Comparison of ENCODE assay signal across 36 cellular contexts in the genomic region with DNA sequence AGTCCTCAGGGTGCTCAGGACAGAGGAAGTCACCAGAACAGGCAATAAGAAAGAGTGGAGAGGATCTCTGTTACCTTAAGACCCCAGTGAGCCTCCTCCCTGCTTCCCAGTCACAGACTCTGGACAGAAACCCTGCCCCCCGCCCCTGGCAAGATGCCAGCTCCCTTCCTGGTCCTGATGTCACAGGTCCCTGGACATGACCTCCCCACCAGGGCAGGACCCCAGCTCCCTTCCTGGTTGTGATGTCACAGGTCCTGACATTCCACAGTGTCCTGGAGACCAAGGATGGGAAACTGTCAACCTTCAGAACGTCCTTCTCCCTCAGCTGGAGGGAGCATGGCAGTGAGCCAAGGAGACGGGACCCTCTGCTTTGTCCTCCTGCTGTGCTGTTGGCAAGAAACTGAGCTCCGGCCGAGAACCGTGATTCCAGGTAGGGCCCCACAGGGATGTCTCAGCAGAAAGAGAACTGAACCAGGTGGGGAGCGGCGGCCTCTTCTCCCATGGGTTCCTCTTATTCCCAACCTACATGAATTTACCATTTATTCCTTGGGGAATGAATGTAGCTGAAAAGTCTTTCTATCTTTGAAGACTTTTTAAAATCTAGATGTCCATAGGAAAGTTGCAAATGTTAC. TPM values are rescaled to one million over a fixed set of nuclear protein-coding genes. Genes with fewer than 3 reads are reported as not detected.
"Had no signal": no experiment of that assay in that cellular context is flagged by ENCODE, and none has a peak within 500 bp of the region (broad histone marks: within the 10 kb centered on the region; RNA-seq: fewer than 3 reads in every experiment).

A gene with protein sequence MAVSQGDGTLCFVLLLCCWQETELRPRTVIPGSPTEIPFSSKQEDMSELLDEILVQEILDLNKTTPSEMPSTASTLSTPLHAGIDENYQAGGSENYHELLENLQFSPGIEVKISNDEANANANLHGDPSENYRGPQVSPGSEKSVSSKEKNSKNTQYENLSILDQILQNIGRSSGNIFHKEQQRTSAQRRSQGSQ (plus strand): TSS at position 306 of the 632 bp plus-strand sequence. CDS start 31 bp downstream, at position 337.

- H3K4me2 ChIP-seq: smooth muscle cell had no signal

- FAIRE-seq: pancreas, TTC549 had no signal

- H3K9me3 Mint-ChIP-seq: activated CD4-positive, alpha-beta memory T cell treated with anti-CD3 and anti-CD28 coated beads for 36 hours; activated T-cell treated with anti-CD3 and anti-CD28 coated beads, Interleukin-2, amount 50 U/mL, for 24 hours had no signal

- H3K27me3 ChIP-seq: foreskin keratinocyte, pancreas, thyroid gland, upper lobe of left lung, vagina had no signal

- H3K4me3 Mint-ChIP-seq: activated CD4-positive, alpha-beta memory T cell treated with anti-CD3 and anti-CD28 coated beads for 36 hours; activated naive CD8-positive, alpha-beta T cell treated with anti-CD3 and anti-CD28 coated beads, Interleukin-2, amount 50 U/mL, for 24 hours; activated T-cell treated with anti-CD3 and anti-CD28 coated beads, Interleukin-2, amount 50 U/mL, for 24 hours; endodermal cell; nephron progenitor cell; stimulated activated memory B cell treated with anti-CD40 and anti-IgM and Interleukin-4, amounts not matched to agents 10 μg/mL and 1 μg/mL and 100 μg/mL, for 72 hours; stimulated activated naive CD8-positive, alpha-beta T cell treated with anti-CD3 and anti-CD28 coated beads, Interleukin-15, amount 100 ng/mL, for 72 hours; T-helper 1 cell treated with Interleukin-12 subunit alpha and Interleukin-12 subunit beta and Interleukin-4 antibody, amounts not matched to agents 30 μg/mL and 1 μg/mL, for 36 hours had no signal

- H3K27ac ChIP-seq: foreskin keratinocyte, heart right ventricle, left ventricle myocardium inferior, pancreas, psoas muscle, thyroid gland, upper lobe of left lung, vagina, VCaP had no signal

- H3K4me1 Mint-ChIP-seq: activated naive CD8-positive, alpha-beta T cell treated with anti-CD3 and anti-CD28 coated beads, Interleukin-2, amount 50 U/mL, for 24 hours; endodermal cell; nephron progenitor cell; stimulated activated memory B cell treated with anti-CD40 and anti-IgM and Interleukin-4, amounts not matched to agents 10 μg/mL and 1 μg/mL and 100 μg/mL, for 72 hours; stimulated activated naive CD8-positive, alpha-beta T cell treated with anti-CD3 and anti-CD28 coated beads, Interleukin-15, amount 100 ng/mL, for 72 hours had no signal

- DNase-seq: activated CD4-positive, alpha-beta memory T cell treated with anti-CD3 and anti-CD28 coated beads for 36 hours; activated CD4-positive, alpha-beta T cell treated with anti-CD3 and anti-CD28 coated beads for 48 hours; activated CD8-positive, alpha-beta memory T cell treated with anti-CD3 and anti-CD28 coated beads, Interleukin-2, amount 50 U/mL, for 4 hours; activated gamma-delta T cell; activated naive CD4-positive, alpha-beta T cell treated with anti-CD3 and anti-CD28 coated beads, Interleukin-2, amount 50 U/mL, for 16 hours; activated naive CD8-positive, alpha-beta T cell treated with anti-CD3 and anti-CD28 coated beads, Interleukin-2, amount 50 U/mL, for 24 hours; activated T-cell treated with anti-CD3 and anti-CD28 coated beads, Interleukin-2, amount 50 U/mL, for 24 hours; amygdala; caudate nucleus; endodermal cell; foreskin keratinocyte; heart right ventricle; left ventricle myocardium inferior; nephron progenitor cell; psoas muscle; stimulated activated CD4-positive, alpha-beta T cell treated with anti-CD3 and anti-CD28 coated beads, Interleukin-1b, Interleukin-23, amount 100 ng/mL, for 48 hours; stimulated activated CD4-positive, alpha-beta T cell treated with anti-CD3 and anti-CD28 coated beads, Interleukin-4, amount 100 ng/mL, for 4 hours; stimulated activated CD8-positive, alpha-beta memory T cell treated with anti-CD3 and anti-CD28 coated beads, Interleukin-4, amount 100 ng/mL, for 48 hours; stimulated activated naive CD8-positive, alpha-beta T cell treated with anti-CD3 and anti-CD28 coated beads, Interleukin-15, amount 100 ng/mL, for 72 hours; substantia nigra; T-helper 9 cell; thyroid gland; upper lobe of left lung had no signal

- H3K36me3 ChIP-seq: heart right ventricle, left ventricle myocardium inferior, pancreas, thyroid gland, upper lobe of left lung, vagina had no signal

- H3K4me3 ChIP-seq: heart right ventricle, left ventricle myocardium inferior, pancreas, psoas muscle, smooth muscle cell, thyroid gland, upper lobe of left lung, vagina had no signal

- H3K27me3 Mint-ChIP-seq: stimulated activated memory B cell treated with anti-CD40 and anti-IgM and Interleukin-4, amounts not matched to agents 10 μg/mL and 1 μg/mL and 100 μg/mL, for 72 hours had no signal

- H3K4me1 ChIP-seq: foreskin keratinocyte, heart right ventricle, left ventricle myocardium inferior, pancreas, psoas muscle, thyroid gland, upper lobe of left lung, vagina had no signal

- ATAC-seq: activated naive CD8-positive, alpha-beta T cell treated with anti-CD3 and anti-CD28 coated beads, Interleukin-2, amount 50 U/mL, for 24 hours; esophagus mucosa; foreskin keratinocyte; heart right ventricle; pancreas; psoas muscle; stimulated activated memory B cell treated with anti-CD40 and anti-IgM and Interleukin-4, amounts not matched to agents 10 μg/mL and 1 μg/mL and 100 μg/mL, for 72 hours; stimulated activated naive CD8-positive, alpha-beta T cell treated with anti-CD3 and anti-CD28 coated beads, Interleukin-15, amount 100 ng/mL, for 72 hours had no signal

- H3K27ac Mint-ChIP-seq: activated CD4-positive, alpha-beta memory T cell treated with anti-CD3 and anti-CD28 coated beads for 36 hours; activated naive CD8-positive, alpha-beta T cell treated with anti-CD3 and anti-CD28 coated beads, Interleukin-2, amount 50 U/mL, for 24 hours; activated T-cell treated with anti-CD3 and anti-CD28 coated beads, Interleukin-2, amount 50 U/mL, for 24 hours; endodermal cell; nephron progenitor cell; stimulated activated memory B cell treated with anti-CD40 and anti-IgM and Interleukin-4, amounts not matched to agents 10 μg/mL and 1 μg/mL and 100 μg/mL, for 72 hours; stimulated activated naive CD8-positive, alpha-beta T cell treated with anti-CD3 and anti-CD28 coated beads, Interleukin-15, amount 100 ng/mL, for 72 hours; T-helper 1 cell treated with Interleukin-12 subunit alpha and Interleukin-12 subunit beta and Interleukin-4 antibody, amounts not matched to agents 30 μg/mL and 1 μg/mL, for 36 hours had no signal

- H3K36me3 Mint-ChIP-seq: activated CD4-positive, alpha-beta memory T cell treated with anti-CD3 and anti-CD28 coated beads for 36 hours; stimulated activated memory B cell treated with anti-CD40 and anti-IgM and Interleukin-4, amounts not matched to agents 10 μg/mL and 1 μg/mL and 100 μg/mL, for 72 hours had no signal

- H3K9me3 ChIP-seq: pancreas, psoas muscle, thyroid gland, upper lobe of left lung, vagina had no signal

RNA-seq across cellular contexts. Expression of the gene that starts here (rescaled TPM):
- total RNA-seq: activated CD4-positive, alpha-beta memory T cell treated with anti-CD3 and anti-CD28 coated beads for 36 hours; activated CD8-positive, alpha-beta memory T cell treated with anti-CD3 and anti-CD28 coated beads for 36 hours; chondrocyte; endodermal cell; esophagus mucosa; foreskin keratinocyte; glomerular endothelial cell; heart right ventricle; left ventricle myocardium inferior; lung microvascular endothelial cell; mucosa of gallbladder; pancreas; psoas muscle; smooth muscle cell; thyroid gland; upper lobe of left lung; vagina had no signal
- polyA plus RNA-seq: foreskin keratinocyte, heart right ventricle, pancreas, psoas muscle, smooth muscle cell had no signal
